In the genomic region with DNA sequence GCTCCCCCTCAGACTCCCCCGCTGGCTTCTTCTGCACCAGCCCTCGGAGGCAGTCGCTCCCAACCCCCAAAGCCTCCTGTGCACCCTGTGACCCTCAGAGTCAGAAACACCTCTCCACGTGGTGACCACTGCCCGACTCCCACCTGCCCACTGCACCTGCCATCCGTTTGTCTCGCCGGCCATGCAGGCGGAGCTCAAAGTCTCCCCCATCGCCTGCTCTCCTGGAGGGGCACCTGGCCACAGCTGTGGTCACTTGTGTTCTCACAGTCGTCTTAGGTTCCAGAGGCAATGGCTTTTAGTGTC, we compare ENCODE assay signal across 18 cellular contexts. TPM values are rescaled to one million over a fixed set of nuclear protein-coding genes. Genes with fewer than 3 reads are reported as not detected.
DNase-seq lines count a peak whose midpoint lies in the region; ATAC-seq and TF ChIP-seq lines count a peak whose summit lies in the region.
"Had no signal": no experiment of that assay in that cellular context is flagged by ENCODE, and none has a peak within 500 bp of the region (broad histone marks: within the 10 kb centered on the region; RNA-seq: fewer than 3 reads in every experiment).

No MANE protein-coding gene starts in this region.

- H3K27me3 Mint-ChIP-seq in activated CD4-positive, alpha-beta memory T cell treated with anti-CD3 and anti-CD28 coated beads for 36 hours: peaks cover 12% of the 10 kb centered on the region
- H3K27me3 Mint-ChIP-seq in activated CD4-positive, alpha-beta memory T cell treated with anti-CD3 and anti-CD28 coated beads, Interleukin-2, amount 10 ng/mL, durations not matched to agents 7 days and 5 days: peaks cover 16% of the 10 kb centered on the region
- peaks cover 39% of the 10 kb centered on the region for H3K27me3 Mint-ChIP-seq in stimulated activated naive CD8-positive, alpha-beta T cell treated with anti-CD3 and anti-CD28 coated beads, Interleukin-15, amount 100 ng/mL, for 72 hours
- H3K27me3 Mint-ChIP-seq in osteocyte (ENCODE audit: unreplicated experiment): peaks cover 6% of the 10 kb centered on the region

- no peak overlapping the region for H3K4me3 Mint-ChIP-seq in activated CD4-positive, alpha-beta memory T cell treated with anti-CD3 and anti-CD28 coated beads for 36 hours
- no peak overlapping the region for H3K4me3 Mint-ChIP-seq in activated CD4-positive, alpha-beta memory T cell treated with anti-CD3 and anti-CD28 coated beads, Interleukin-2, amount 10 ng/mL, durations not matched to agents 7 days and 5 days
- H3K4me3 Mint-ChIP-seq in stimulated activated naive CD8-positive, alpha-beta T cell treated with anti-CD3 and anti-CD28 coated beads, Interleukin-15, amount 100 ng/mL, for 72 hours: no peak overlapping the region
- H3K4me3 Mint-ChIP-seq in osteocyte (ENCODE audit: unreplicated experiment): no peak overlapping the region
- H3K4me3 Mint-ChIP-seq: HFFc6 had no signal

- TF ChIP-seq CTCF in osteocyte (IDR thresholded peaks at IDR 0.05): no peak

- H3K4me1 Mint-ChIP-seq in activated CD4-positive, alpha-beta memory T cell treated with anti-CD3 and anti-CD28 coated beads for 36 hours (ENCODE audit: low read depth): no peaks in the 10 kb centered on the region
- H3K4me1 Mint-ChIP-seq in activated CD4-positive, alpha-beta memory T cell treated with anti-CD3 and anti-CD28 coated beads, Interleukin-2, amount 10 ng/mL, durations not matched to agents 7 days and 5 days: peaks cover 1% of the 10 kb centered on the region
- no peaks in the 10 kb centered on the region for H3K4me1 Mint-ChIP-seq in stimulated activated naive CD8-positive, alpha-beta T cell treated with anti-CD3 and anti-CD28 coated beads, Interleukin-15, amount 100 ng/mL, for 72 hours
- peaks cover 5% of the 10 kb centered on the region for H3K4me1 Mint-ChIP-seq in osteocyte (ENCODE audit: unreplicated experiment)

- DNase-seq in activated CD4-positive, alpha-beta memory T cell treated with anti-CD3 and anti-CD28 coated beads for 36 hours: peak; percentile 3
- no peak for DNase-seq in activated CD4-positive, alpha-beta memory T cell treated with anti-CD3 and anti-CD28 coated beads, Interleukin-2, amount 10 ng/mL, durations not matched to agents 7 days and 5 days
- no peak for DNase-seq in stimulated activated naive CD8-positive, alpha-beta T cell treated with anti-CD3 and anti-CD28 coated beads, Interleukin-15, Interleukin-2, amounts not matched to agents 100 U/mL and 50 U/mL, for 24 hours
- no peak for DNase-seq in stimulated activated naive CD8-positive, alpha-beta T cell treated with anti-CD3 and anti-CD28 coated beads, Interleukin-15, amount 100 ng/mL, for 72 hours
- DNase-seq in osteocyte (ENCODE audit: extremely low spot score, unreplicated experiment): peak; percentile 83
- DNase-seq in Ammon's horn (ENCODE audit: low spot score): no peak
- no peak for DNase-seq in SIG-M5 treated with dmso at 0.1 percent for 504 hours (lab: John Stamatoyannopoulos, UW; ENCODE audit: unreplicated experiment)
- DNase-seq in activated naive CD4-positive, alpha-beta T cell (lab: John Stamatoyannopoulos, UW): no peak
- DNase-seq: 8988T, C1 segment of cervical spinal cord, EL, HFFc6, NCI-H1048, NCI-H1436 treated with DMSO at 0.1 percent for 48 hours, NCI-H2081 treated with DMSO at 0.1 percent for 48 hours, NCI-H510A treated with DMSO at 0.1 percent for 48 hours, NCI-H82, PC-3 had no signal

- H3K36me3 Mint-ChIP-seq in activated CD4-positive, alpha-beta memory T cell treated with anti-CD3 and anti-CD28 coated beads for 36 hours: no peaks in the 10 kb centered on the region
- no peaks in the 10 kb centered on the region for H3K36me3 Mint-ChIP-seq in activated CD4-positive, alpha-beta memory T cell treated with anti-CD3 and anti-CD28 coated beads, Interleukin-2, amount 10 ng/mL, durations not matched to agents 7 days and 5 days (ENCODE audit: low read depth)
- H3K36me3 Mint-ChIP-seq in osteocyte (ENCODE audit: unreplicated experiment): no peaks in the 10 kb centered on the region

- CTCF ChIA-PET in activated CD4-positive, alpha-beta memory T cell treated with anti-CD3 and anti-CD28 coated beads for 36 hours (lab: Charles Lee): no interaction called here
- CTCF ChIA-PET in activated CD4-positive, alpha-beta memory T cell treated with anti-CD3 and anti-CD28 coated beads, Interleukin-2, amount 10 ng/mL, durations not matched to agents 7 days and 5 days (lab: Charles Lee): no interaction called here

- peaks cover 7% of the 10 kb centered on the region for H3K9me3 Mint-ChIP-seq in activated CD4-positive, alpha-beta memory T cell treated with anti-CD3 and anti-CD28 coated beads for 36 hours
- H3K9me3 Mint-ChIP-seq in activated CD4-positive, alpha-beta memory T cell treated with anti-CD3 and anti-CD28 coated beads, Interleukin-2, amount 10 ng/mL, durations not matched to agents 7 days and 5 days: no peaks in the 10 kb centered on the region
- peaks cover 0 to 8% of the 10 kb centered on the region in 2 donors for H3K9me3 Mint-ChIP-seq in stimulated activated naive CD8-positive, alpha-beta T cell treated with anti-CD3 and anti-CD28 coated beads, Interleukin-15, amount 100 ng/mL, for 72 hours
- H3K9me3 Mint-ChIP-seq in osteocyte (ENCODE audit: unreplicated experiment): peaks cover 9% of the 10 kb centered on the region

- intact Hi-C loops in activated CD4-positive, alpha-beta memory T cell treated with anti-CD3 and anti-CD28 coated beads for 36 hours (cut with micrococcal nuclease): loop anchor here (5.0 kb wide), 1 partner anchor 276 kb away; no protein-coding TSS in a partner anchor

- H3K27ac Mint-ChIP-seq in activated CD4-positive, alpha-beta memory T cell treated with anti-CD3 and anti-CD28 coated beads for 36 hours: no peak overlapping the region
- H3K27ac Mint-ChIP-seq in activated CD4-positive, alpha-beta memory T cell treated with anti-CD3 and anti-CD28 coated beads, Interleukin-2, amount 10 ng/mL, durations not matched to agents 7 days and 5 days: no peak overlapping the region
- H3K27ac Mint-ChIP-seq in stimulated activated naive CD8-positive, alpha-beta T cell treated with anti-CD3 and anti-CD28 coated beads, Interleukin-15, amount 100 ng/mL, for 72 hours: no peak overlapping the region
- H3K27ac Mint-ChIP-seq in osteocyte (ENCODE audit: unreplicated experiment): no peak overlapping the region
- H3K27ac Mint-ChIP-seq: HFFc6 had no signal

- POLR2A ChIA-PET in activated CD4-positive, alpha-beta memory T cell treated with anti-CD3 and anti-CD28 coated beads for 36 hours (lab: Charles Lee): no interaction called here
- POLR2A ChIA-PET in activated CD4-positive, alpha-beta memory T cell treated with anti-CD3 and anti-CD28 coated beads, Interleukin-2, amount 10 ng/mL, durations not matched to agents 7 days and 5 days (lab: Charles Lee): interaction anchor here (1.0 kb wide), 1 partner anchor 8 kb away, joined by 3 read pairs; no protein-coding TSS in a partner anchor

- peak; percentile 17 for ATAC-seq in stimulated activated naive CD8-positive, alpha-beta T cell treated with anti-CD3 and anti-CD28 coated beads, Interleukin-15, Interleukin-2, amounts not matched to agents 100 U/mL and 50 U/mL, for 24 hours
- ATAC-seq in stimulated activated naive CD8-positive, alpha-beta T cell treated with anti-CD3 and anti-CD28 coated beads, Interleukin-15, amount 100 ng/mL, for 72 hours: no peak
- ATAC-seq: PC-3 had no signal

RNA-seq across cellular contexts. Expression of a gene that starts 38.2 kb away (rescaled TPM):
- 10 to 100 TPM; 60.8 to 64.7 TPM for total RNA-seq in activated CD4-positive, alpha-beta memory T cell treated with anti-CD3 and anti-CD28 coated beads for 36 hours
- 10 to 100 TPM; 44.5 to 44.8 TPM for total RNA-seq in activated CD4-positive, alpha-beta memory T cell treated with anti-CD3 and anti-CD28 coated beads, Interleukin-2, amount 10 ng/mL, durations not matched to agents 7 days and 5 days
- 44.0 and 51.9 TPM in 2 replicates for total RNA-seq in osteocyte

RNA-seq across cellular contexts. Expression of a gene that starts 39.8 kb away (rescaled TPM):
- total RNA-seq in activated CD4-positive, alpha-beta memory T cell treated with anti-CD3 and anti-CD28 coated beads for 36 hours: 10 to 100 TPM; 38.9 to 39.5 TPM
- total RNA-seq in activated CD4-positive, alpha-beta memory T cell treated with anti-CD3 and anti-CD28 coated beads, Interleukin-2, amount 10 ng/mL, durations not matched to agents 7 days and 5 days: 10 to 100 TPM; 25.4 to 29.2 TPM
- 31.7 and 35.1 TPM in 2 replicates for total RNA-seq in osteocyte

Comparison
In these comparisons a context has a peak if more than half of its experiments do, and no peak if none do; other contexts are left out.
1. DNase-seq: peak in activated CD4-positive, alpha-beta memory T cell treated with anti-CD3 and anti-CD28 coated beads for 36 hours (single experiment) and osteocyte (single experiment); none in activated CD4-positive, alpha-beta memory T cell treated with anti-CD3 and anti-CD28 coated beads, Interleukin-2, amount 10 ng/mL, durations not matched to agents 7 days and 5 days (single experiment), stimulated activated naive CD8-positive, alpha-beta T cell treated with anti-CD3 and anti-CD28 coated beads, Interleukin-15, Interleukin-2, amounts not matched to agents 100 U/mL and 50 U/mL, for 24 hours (single experiment), stimulated activated naive CD8-positive, alpha-beta T cell treated with anti-CD3 and anti-CD28 coated beads, Interleukin-15, amount 100 ng/mL, for 72 hours (0 of 2), Ammon's horn (single experiment), SIG-M5 treated with dmso at 0.1 percent for 504 hours (single experiment) and activated naive CD4-positive, alpha-beta T cell (0 of 4).